Comparison of ENCODE assay signal across 8 cellular contexts in genomic region chr9:37466037-37466709, GRCh38. TPM values are rescaled to one million over a fixed set of nuclear protein-coding genes. Genes with fewer than 3 reads are reported as not detected.
DNase-seq lines count a peak whose midpoint lies in the region; ATAC-seq and TF ChIP-seq lines count a peak whose summit lies in the region.

No MANE protein-coding gene starts in this region.

- peak overlapping the region; percentile 99 for H3K27ac Mint-ChIP-seq in naive B cell

- H3K27me3 Mint-ChIP-seq in naive B cell = no peaks in the 10 kb centered on the region

- no peaks in the 10 kb centered on the region for H3K36me3 Mint-ChIP-seq in naive B cell

- peaks cover 33% of the 10 kb centered on the region for H3K79me2 ChIP-seq in fibroblast of lung (ENCODE audit: control insufficient read depth, insufficient read depth, low read length)

- TF ChIP-seq CTCF in fibroblast of lung (conservative IDR thresholded peaks at IDR 0.05 in 1 of 2, IDR thresholded peaks at IDR 0.05 in 1 of 2; ENCODE audit: low read depth in 1 of 2, low read length in 2 of 2) (no peak), thyroid gland (IDR thresholded peaks at IDR 0.05) (no peak)

- H3K9me3 ChIP-seq in fibroblast of lung (ENCODE audit: control insufficient read depth, insufficient read depth, low read depth, low read length) (no peaks in the 10 kb centered on the region), thyroid gland (no peaks in the 10 kb centered on the region)

- H3K27me3 ChIP-seq in fibroblast of lung (ENCODE audit: control insufficient read depth, insufficient read depth, low read length) (no peaks in the 10 kb centered on the region), thyroid gland (no peaks in the 10 kb centered on the region)

- peak; percentile 7 for ATAC-seq in HG02642 (IDR thresholded peaks at IDR 0.05; ENCODE audit: poor library complexity, unreplicated experiment)
- ATAC-seq in naive B cell (ENCODE audit: low read depth in 2 of 2) = no peak

- peak in 1 of 2 donors; percentile 52 for TF ChIP-seq POLR2A in thyroid gland (IDR thresholded peaks at IDR 0.05)

- H2AFZ ChIP-seq in fibroblast of lung (ENCODE audit: low read length) = peak overlapping the region; percentile 88

- H3K4me3 ChIP-seq in fibroblast of lung (replicated peaks in 1 of 4; ENCODE audit: control extremely low read depth in 1 of 4, insufficient read depth in 1 of 4, low read depth in 3 of 4, low read length in 4 of 4) (peak overlapping the region; percentile 69 to 93 (median 74)), thyroid gland (replicated peaks in 1 of 3) (peak overlapping the region; percentile 3 to 75 (median 67))

- H3K36me3 ChIP-seq in fibroblast of lung (ENCODE audit: control insufficient read depth, insufficient read depth, low read length) (no peaks in the 10 kb centered on the region), thyroid gland (no peaks in the 10 kb centered on the region)

- H3K27ac ChIP-seq in fibroblast of lung (ENCODE audit: insufficient read depth, low read length) (peak overlapping the region; percentile 93), thyroid gland (peak overlapping the region; percentile 65 to 98 (median 98))

- H3K4me1 ChIP-seq in fibroblast of lung (ENCODE audit: control insufficient read depth, extremely low read depth, insufficient read depth, low read length) = peaks cover 8% of the 10 kb centered on the region
- peaks cover 20 to 21% of the 10 kb centered on the region in 2 donors for H3K4me1 ChIP-seq in thyroid gland

- DNase-seq in DMS53 (lab: John Stamatoyannopoulos, UW) (peak; percentile 78), DMS53 treated with DMSO at 0.1 percent for 48 hours (lab: John Stamatoyannopoulos, UW; ENCODE audit: unreplicated experiment) (no peak), NCI-H2029 treated with DMSO at 0.1 percent for 48 hours (lab: John Stamatoyannopoulos, UW) (peak; percentile 44), activated T-cell treated with anti-CD3 and anti-CD28 coated beads for 24 hours (ENCODE audit: low read depth) (peak; percentile 16), fibroblast of lung (ENCODE audit: low read depth in 2 of 2) (peak; percentile 81 to 85), naive B cell (no peak), thyroid gland (peak; percentile 23 to 68)

- H3K9me3 Mint-ChIP-seq in naive B cell = no peaks in the 10 kb centered on the region

- H3K9ac ChIP-seq in fibroblast of lung (ENCODE audit: insufficient read depth, low read length) = peak overlapping the region; percentile 77

- H3K4me3 Mint-ChIP-seq in naive B cell = peak overlapping the region; percentile 87 to 98 (median 96)

- H4K20me1 ChIP-seq in fibroblast of lung (ENCODE audit: control insufficient read depth, extremely low read depth, insufficient read depth, low read length) = no peaks in the 10 kb centered on the region

- H3K4me1 Mint-ChIP-seq in naive B cell = peaks cover 24 to 42% (median 38%) of the 10 kb centered on the region in 3 donors

- 1% methylated on average over 26 to 45 of the region's 47 CpGs for WGBS in thyroid gland, 2 donors

- intact Hi-C loops in thyroid gland (cut with DNase I) = no loop called here

- H3K4me2 ChIP-seq in fibroblast of lung (ENCODE audit: extremely low read depth, insufficient read depth, low read length) = peak overlapping the region; percentile 99

RNA-seq across cellular contexts. Expression of gene ZBTB5, which starts 0.9 kb away (rescaled TPM):
- 5.1 and 5.6 TPM in 2 replicates for total RNA-seq in fibroblast of lung
- polyA plus RNA-seq in fibroblast of lung = 5.7 and 7.3 TPM in 2 replicates
- polyA plus RNA-seq in fibroblast of lung (2012) = 2.4 and 3.6 TPM in 2 replicates
- polyA minus RNA-seq in fibroblast of lung (ENCODE audit: low replicate concordance) = 9.1 and 11.2 TPM in 2 replicates
- 1 to 10 TPM; 1.1 to 2.8 (median 1.8) TPM for polyA plus RNA-seq in naive B cell (ENCODE audit: low read depth in 6 of 6)
- total RNA-seq in thyroid gland = 10 to 100 TPM; 19.2 to 26.8 (median 22.3) TPM

RNA-seq across cellular contexts. Expression of gene POLR1E, which starts 19.6 kb away (rescaled TPM):
- total RNA-seq in fibroblast of lung (31.7 and 43.7 TPM in 2 replicates), thyroid gland (10 to 100 TPM; 14.8 to 23.3 (median 18.5) TPM)
- polyA plus RNA-seq in fibroblast of lung (30.9 and 59.2 TPM in 2 replicates), naive B cell (ENCODE audit: low read depth in 6 of 6) (10 to 100 TPM in 3 of 6 donors, 1 to 10 TPM in 3; 5.5 to 15.8 (median 10.4) TPM)
- polyA plus RNA-seq in fibroblast of lung (2012) = 23.8 and 48.0 TPM in 2 replicates
- 14.1 and 25.7 TPM in 2 replicates for polyA minus RNA-seq in fibroblast of lung (ENCODE audit: low replicate concordance)

RNA-seq across cellular contexts. Expression of gene GRHPR, which starts 43.7 kb away (rescaled TPM):
- 107 and 108 TPM in 2 replicates for total RNA-seq in fibroblast of lung
- polyA plus RNA-seq in fibroblast of lung = 107 and 108 TPM in 2 replicates
- polyA plus RNA-seq in fibroblast of lung (2012) = 123 and 126 TPM in 2 replicates
- polyA minus RNA-seq in fibroblast of lung (ENCODE audit: low replicate concordance) = 158 and 160 TPM in 2 replicates
- polyA plus RNA-seq in naive B cell (ENCODE audit: low read depth in 6 of 6) = 100 to 1,000 TPM in 5 of 6 donors, 10 to 100 TPM in 1; 90.5 to 185 (median 126) TPM
- 100 to 1,000 TPM in 2 of 4 donors, 10 to 100 TPM in 2; 79.5 to 157 (median 126) TPM for total RNA-seq in thyroid gland

Comparison
In these comparisons a context has a peak if more than half of its experiments do, and no peak if none do; other contexts are left out.
1. DNase-seq: peak in DMS53 (single experiment), NCI-H2029 treated with DMSO at 0.1 percent for 48 hours (single experiment), activated T-cell treated with anti-CD3 and anti-CD28 coated beads for 24 hours (single experiment), fibroblast of lung (2 of 2) and thyroid gland (2 of 2); none in DMS53 treated with DMSO at 0.1 percent for 48 hours (single experiment) and naive B cell (single experiment).